In the genomic region with DNA sequence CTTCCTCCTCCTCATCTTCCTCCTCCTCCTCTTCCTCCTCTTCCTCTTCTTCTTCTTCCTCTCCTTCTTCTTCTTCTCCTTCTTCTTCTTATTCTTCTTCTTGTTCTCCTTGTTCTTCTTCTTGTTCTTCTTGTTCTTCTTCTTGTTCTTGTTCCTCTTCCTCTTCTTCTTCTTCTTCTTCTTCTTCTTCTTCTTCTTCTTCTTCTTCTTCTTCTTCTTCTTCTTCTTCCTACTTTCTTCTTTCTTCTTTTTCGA, we compare ENCODE assay signal across 3 cellular contexts. TPM values are rescaled to one million over a fixed set of nuclear protein-coding genes. Genes with fewer than 3 reads are reported as not detected.
"Had no signal": no experiment of that assay in that cellular context is flagged by ENCODE, and none has a peak within 500 bp of the region (broad histone marks: within the 10 kb centered on the region; RNA-seq: fewer than 3 reads in every experiment).

No MANE protein-coding gene starts in this region.

RNA-seq across cellular contexts. Expression of gene GCK, which starts 14.6 kb away (rescaled TPM):
- total RNA-seq: H4 had no signal

RNA-seq across cellular contexts. Expression of gene MYL7, which starts 33.5 kb away (rescaled TPM):
- total RNA-seq: GM23248, GM23338, H4 had no signal
- polyA plus RNA-seq: GM23248 had no signal
